In the genomic region with DNA sequence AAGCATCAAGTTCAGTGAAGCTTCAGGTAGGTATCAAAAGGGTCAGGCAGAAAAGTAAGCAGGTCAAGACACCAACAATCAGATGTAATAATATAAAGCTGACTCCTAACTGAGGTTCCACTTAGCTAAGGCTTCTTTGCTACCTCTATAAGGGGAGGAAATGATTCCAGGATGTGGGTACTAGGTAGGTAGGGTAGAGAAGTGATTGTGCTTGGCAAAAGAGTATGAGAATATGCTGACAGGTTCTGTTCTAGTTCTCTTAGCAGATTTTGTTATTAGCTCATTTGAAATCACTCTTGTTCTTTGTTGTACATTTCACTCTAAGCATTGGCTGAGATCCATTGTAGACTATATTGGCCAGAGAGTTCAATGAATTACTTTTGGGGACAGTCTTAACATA, we compare ENCODE assay signal across 30 cellular contexts.
"Had no signal": no experiment of that assay in that cellular context is flagged by ENCODE, and none has a peak within 500 bp of the region (broad histone marks: within the 10 kb centered on the region; RNA-seq: fewer than 3 reads in every experiment).

No MANE protein-coding gene starts in this region.

- H3K36me3 ChIP-seq: ascending aorta, cardiac muscle cell, WERI-Rb-1 had no signal

- H3K27ac Mint-ChIP-seq: activated CD4-positive, alpha-beta T cell treated with anti-CD3 and anti-CD28 coated beads, Interleukin-2, amount 10 ng/mL, durations not matched to agents 24 days and 14 days; activated CD8-positive, alpha-beta T cell treated with anti-CD3 and anti-CD28 coated beads, Interleukin-2, amount 10 ng/mL, durations not matched to agents 7 days and 5 days; activated naive CD4-positive, alpha-beta T cell treated with anti-CD3 and anti-CD28 coated beads, Interleukin-2, amount 10 ng/mL, durations not matched to agents 7 days and 5 days; activated naive CD8-positive, alpha-beta T cell; activated T-helper 1 cell treated with anti-CD3 and anti-CD28 coated beads, Interleukin-12 subunit alpha, Interleukin-12 subunit beta, Interleukin-2, Interleukin-4 antibody, amounts not matched to agents 30 ng/mL and 10 ng/mL and 1 ng/mL, durations not matched to agents 14 hours and 24 hours and 36 hours had no signal

- H3K27me3 ChIP-seq: ascending aorta had no signal

- DNase-seq: activated CD4-positive, alpha-beta T cell treated with anti-CD3 and anti-CD28 coated beads, Interleukin-2, amount 10 ng/mL, durations not matched to agents 24 days and 14 days; activated CD4-positive, alpha-beta T cell treated with anti-CD3 and anti-CD28 coated beads, Interleukin-2, amount 50 U/mL, for 4 hours; activated CD4-positive, CD25-positive, alpha-beta regulatory T cell; activated CD8-positive, alpha-beta T cell treated with anti-CD3 and anti-CD28 coated beads, Interleukin-2, amount 10 ng/mL, durations not matched to agents 7 days and 5 days; activated effector memory CD4-positive, alpha-beta T cell treated with Interleukin-2 at 50 U/mL for 16 hours; activated naive CD4-positive, alpha-beta T cell treated with anti-CD3 and anti-CD28 coated beads, Interleukin-2, amount 10 ng/mL, durations not matched to agents 7 days and 5 days; activated T-cell treated with anti-CD3 and anti-CD28 coated beads, Interleukin-2, amount 50 U/mL, for 4 hours; amygdala; Karpas-422; KBM-7; NCI-H1048; NCI-H1105 treated with DMSO at 0.1 percent for 48 hours; NCI-H1436; NCI-H1694; NCI-H1930; NCI-H2081 treated with DMSO at 0.1 percent for 48 hours; NCI-H226; NCI-H524 treated with DMSO at 0.1 percent for 48 hours; SIG-M5; SW 1271; T-helper 1 cell; T1000; WERI-Rb-1 had no signal

- H3K9me3 Mint-ChIP-seq: activated CD4-positive, alpha-beta T cell treated with anti-CD3 and anti-CD28 coated beads, Interleukin-2, amount 10 ng/mL, durations not matched to agents 24 days and 14 days; activated naive CD4-positive, alpha-beta T cell treated with anti-CD3 and anti-CD28 coated beads, Interleukin-2, amount 10 ng/mL, durations not matched to agents 7 days and 5 days; activated T-cell treated with anti-CD3 and anti-CD28 coated beads, Interleukin-2, amount 50 U/mL, for 4 hours; activated T-helper 1 cell treated with anti-CD3 and anti-CD28 coated beads, Interleukin-12 subunit alpha, Interleukin-12 subunit beta, Interleukin-2, Interleukin-4 antibody, amounts not matched to agents 30 ng/mL and 10 ng/mL and 1 ng/mL, durations not matched to agents 14 hours and 24 hours and 36 hours; central memory CD8-positive, alpha-beta T cell had no signal

- H3K4me1 Mint-ChIP-seq: central memory CD8-positive, alpha-beta T cell had no signal

- H3K4me3 Mint-ChIP-seq: activated CD4-positive, alpha-beta T cell treated with anti-CD3 and anti-CD28 coated beads, Interleukin-2, amount 10 ng/mL, durations not matched to agents 24 days and 14 days; activated CD8-positive, alpha-beta T cell treated with anti-CD3 and anti-CD28 coated beads, Interleukin-2, amount 10 ng/mL, durations not matched to agents 7 days and 5 days; activated naive CD4-positive, alpha-beta T cell treated with anti-CD3 and anti-CD28 coated beads, Interleukin-2, amount 10 ng/mL, durations not matched to agents 7 days and 5 days; activated naive CD8-positive, alpha-beta T cell; activated T-cell treated with anti-CD3 and anti-CD28 coated beads, Interleukin-2, amount 50 U/mL, for 4 hours; activated T-helper 1 cell treated with anti-CD3 and anti-CD28 coated beads, Interleukin-12 subunit alpha, Interleukin-12 subunit beta, Interleukin-2, Interleukin-4 antibody, amounts not matched to agents 30 ng/mL and 10 ng/mL and 1 ng/mL, durations not matched to agents 14 hours and 24 hours and 36 hours; central memory CD8-positive, alpha-beta T cell had no signal

- H3K9me3 ChIP-seq: ascending aorta had no signal

- H3K4me3 ChIP-seq: ascending aorta, cardiac muscle cell had no signal

- ATAC-seq: activated CD8-positive, alpha-beta T cell treated with anti-CD3 and anti-CD28 coated beads, Interleukin-2, amount 10 ng/mL, durations not matched to agents 7 days and 5 days; activated T-cell treated with anti-CD3 and anti-CD28 coated beads, Interleukin-2, amount 50 U/mL, for 4 hours; Panc1; SK-N-SH treated with all-trans-retinoic acid at 6 μM for 48 hours had no signal

- H3K36me3 Mint-ChIP-seq: activated naive CD4-positive, alpha-beta T cell treated with anti-CD3 and anti-CD28 coated beads, Interleukin-2, amount 10 ng/mL, durations not matched to agents 7 days and 5 days; activated naive CD8-positive, alpha-beta T cell had no signal

- H3K27ac ChIP-seq: ascending aorta, cardiac muscle cell, WERI-Rb-1 had no signal

- H3K27me3 Mint-ChIP-seq: activated CD4-positive, alpha-beta T cell treated with anti-CD3 and anti-CD28 coated beads, Interleukin-2, amount 10 ng/mL, durations not matched to agents 24 days and 14 days; activated naive CD4-positive, alpha-beta T cell treated with anti-CD3 and anti-CD28 coated beads, Interleukin-2, amount 10 ng/mL, durations not matched to agents 7 days and 5 days; activated naive CD8-positive, alpha-beta T cell had no signal
